Comparison of ENCODE assay signal across 16 cellular contexts in the genomic region with DNA sequence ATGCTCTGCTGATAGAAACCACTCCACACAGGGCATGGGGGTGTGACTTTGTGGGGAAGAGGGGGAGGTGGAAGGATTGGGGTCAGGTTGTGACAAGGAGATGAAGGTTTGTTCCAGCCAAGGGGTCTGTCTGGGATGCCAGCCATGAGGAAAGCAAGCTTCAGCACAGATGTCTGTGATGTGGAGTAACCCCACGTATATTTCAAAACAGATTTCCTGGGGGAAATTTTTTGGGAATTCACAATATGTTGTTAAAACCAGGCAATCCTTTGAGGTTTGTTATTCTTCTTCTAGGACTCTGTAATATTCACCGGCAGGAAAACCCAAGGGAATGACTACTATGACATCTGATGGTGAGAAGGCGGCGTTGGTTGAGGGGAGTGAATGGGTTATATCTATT.
DNase-seq lines count a peak whose midpoint lies in the region; ATAC-seq and TF ChIP-seq lines count a peak whose summit lies in the region.
"Had no signal": no experiment of that assay in that cellular context is flagged by ENCODE, and none has a peak within 500 bp of the region (broad histone marks: within the 10 kb centered on the region; RNA-seq: fewer than 3 reads in every experiment).

No MANE protein-coding gene starts in this region.

- no peak for TF ChIP-seq POLR2A in sigmoid colon (IDR thresholded peaks at IDR 0.05)

- no peaks in the 10 kb centered on the region for H4K20me1 ChIP-seq in fibroblast of lung (ENCODE audit: control insufficient read depth, extremely low read depth, insufficient read depth, low read length)

- peak; percentile 7; the same call in 2 of the 3 replicates for ATAC-seq in SK-N-SH treated with all-trans-retinoic acid at 6 μM for 48 hours
- no peak for ATAC-seq in HG02610 (IDR thresholded peaks at IDR 0.05; ENCODE audit: unreplicated experiment)
- ATAC-seq: HCT116 had no signal

- H2AFZ ChIP-seq in fibroblast of lung (ENCODE audit: low read length): no peak overlapping the region

- TF ChIP-seq CTCF in fibroblast of lung (conservative IDR thresholded peaks at IDR 0.05 in 1 of 2, IDR thresholded peaks at IDR 0.05 in 1 of 2; ENCODE audit: low read depth in 1 of 2, low read length in 2 of 2) (peak in 1 of 2 donors; percentile 20), sigmoid colon (IDR thresholded peaks at IDR 0.05) (no peak)

- intact Hi-C loops in sigmoid colon (cut with DNase I): loop anchor here (5.0 to 10.0 kb wide), 2 partner anchors 70 to 103 kb away; no protein-coding TSS in a partner anchor

- no peaks in the 10 kb centered on the region for H3K27me3 ChIP-seq in fibroblast of lung (ENCODE audit: control insufficient read depth, insufficient read depth, low read length)
- no peaks in the 10 kb centered on the region for H3K27me3 ChIP-seq in sigmoid colon

- H3K4me1 ChIP-seq in fibroblast of lung (ENCODE audit: control insufficient read depth, extremely low read depth, insufficient read depth, low read length): peaks cover 7% of the 10 kb centered on the region
- H3K4me1 ChIP-seq in sigmoid colon: peaks cover 0 to 36% (median 31%) of the 10 kb centered on the region in 4 donors
- H3K4me1 ChIP-seq: prostate gland had no signal

- H3K4me3 ChIP-seq in fibroblast of lung (replicated peaks in 1 of 4; ENCODE audit: control extremely low read depth in 1 of 4, insufficient read depth in 1 of 4, low read depth in 3 of 4, low read length in 4 of 4) (no peak overlapping the region), sigmoid colon (no peak overlapping the region)
- H3K4me3 ChIP-seq: prostate gland had no signal

- H3K9me3 ChIP-seq in fibroblast of lung (ENCODE audit: control insufficient read depth, insufficient read depth, low read depth, low read length): no peaks in the 10 kb centered on the region
- H3K9me3 ChIP-seq in sigmoid colon: no peaks in the 10 kb centered on the region
- H3K9me3 ChIP-seq: prostate gland had no signal

- peaks cover 29% of the 10 kb centered on the region for H3K4me1 Mint-ChIP-seq in activated CD4-positive, alpha-beta memory T cell treated with anti-CD3 and anti-CD28 coated beads, Interleukin-2, amount 10 ng/mL, durations not matched to agents 7 days and 5 days

- no peak for TF ChIP-seq EP300 in sigmoid colon (IDR thresholded peaks at IDR 0.05)

- H3K36me3 Mint-ChIP-seq in activated CD4-positive, alpha-beta memory T cell treated with anti-CD3 and anti-CD28 coated beads, Interleukin-2, amount 10 ng/mL, durations not matched to agents 7 days and 5 days (ENCODE audit: low read depth): peaks cover 13% of the 10 kb centered on the region

- no peaks in the 10 kb centered on the region for H3K9me3 Mint-ChIP-seq in activated CD4-positive, alpha-beta memory T cell treated with anti-CD3 and anti-CD28 coated beads, Interleukin-2, amount 10 ng/mL, durations not matched to agents 7 days and 5 days
- H3K9me3 Mint-ChIP-seq: CD4-positive, alpha-beta T cell had no signal

- DNase-seq in HCEC 1CT (peak; percentile 23), fibroblast of lung (ENCODE audit: low read depth in 2 of 2) (peak; percentile 37 to 39), sigmoid colon (no peak), NCI-H2227 (lab: John Stamatoyannopoulos, UW; ENCODE audit: unreplicated experiment) (no peak), NCI-H2081 (lab: John Stamatoyannopoulos, UW) (no peak)
- DNase-seq in activated CD4-positive, alpha-beta memory T cell treated with anti-CD3 and anti-CD28 coated beads, Interleukin-2, amount 10 ng/mL, durations not matched to agents 7 days and 5 days: no peak
- DNase-seq: activated naive CD4-positive, alpha-beta T cell treated with anti-CD3 and anti-CD28 coated beads, Interleukin-2, amount 50 U/mL, for 16 hours; caudate nucleus; CD4-positive, alpha-beta T cell; KBM-7; NCI-H1105 treated with DMSO at 0.1 percent for 48 hours had no signal

- POLR2A ChIA-PET in activated CD4-positive, alpha-beta memory T cell treated with anti-CD3 and anti-CD28 coated beads, Interleukin-2, amount 10 ng/mL, durations not matched to agents 7 days and 5 days (lab: Charles Lee): interaction anchor here (1.2 to 1.3 kb wide), 2 partner anchors 13 to 259 kb away, joined by 3 to 4 read pairs; partner anchors contain the start of gene JUN

- no peak overlapping the region for H3K27ac ChIP-seq in fibroblast of lung (ENCODE audit: insufficient read depth, low read length)
- H3K27ac ChIP-seq in sigmoid colon: peak overlapping the region in 3 of 4 donors; percentile 15 to 53 (median 23)
- H3K27ac ChIP-seq: VCaP had no signal

- H3K36me3 ChIP-seq in fibroblast of lung (ENCODE audit: control insufficient read depth, insufficient read depth, low read length) (no peaks in the 10 kb centered on the region), sigmoid colon (no peaks in the 10 kb centered on the region)
- H3K36me3 ChIP-seq: prostate gland had no signal

- CTCF ChIA-PET in activated CD4-positive, alpha-beta memory T cell treated with anti-CD3 and anti-CD28 coated beads, Interleukin-2, amount 10 ng/mL, durations not matched to agents 7 days and 5 days (lab: Charles Lee): no interaction called here

- H3K79me2 ChIP-seq in fibroblast of lung (ENCODE audit: control insufficient read depth, insufficient read depth, low read length): no peaks in the 10 kb centered on the region

- H3K4me2 ChIP-seq in fibroblast of lung (ENCODE audit: extremely low read depth, insufficient read depth, low read length): no peak overlapping the region

- 95 to 96% methylated on average over 4 of the region's 4 CpGs for WGBS in sigmoid colon, 2 donors

- H3K4me3 Mint-ChIP-seq in activated CD4-positive, alpha-beta memory T cell treated with anti-CD3 and anti-CD28 coated beads, Interleukin-2, amount 10 ng/mL, durations not matched to agents 7 days and 5 days: no peak overlapping the region
- H3K4me3 Mint-ChIP-seq: CD4-positive, alpha-beta T cell had no signal

- no peak overlapping the region for H3K9ac ChIP-seq in fibroblast of lung (ENCODE audit: insufficient read depth, low read length)

- H3K27me3 Mint-ChIP-seq in activated CD4-positive, alpha-beta memory T cell treated with anti-CD3 and anti-CD28 coated beads, Interleukin-2, amount 10 ng/mL, durations not matched to agents 7 days and 5 days: peaks cover 1% of the 10 kb centered on the region
- H3K27me3 Mint-ChIP-seq: CD4-positive, alpha-beta T cell had no signal

- H3K27ac Mint-ChIP-seq in activated CD4-positive, alpha-beta memory T cell treated with anti-CD3 and anti-CD28 coated beads, Interleukin-2, amount 10 ng/mL, durations not matched to agents 7 days and 5 days: no peak overlapping the region
- H3K27ac Mint-ChIP-seq: CD4-positive, alpha-beta T cell had no signal

TF ChIP-seq in SK-N-SH treated with all-trans-retinoic acid at 6 μM for 48 hours, 23 proteins besides CTCF, POLR2A, EP300 and RAD21:
- TF ChIP-seq ARNTL (CRISPR knock-in tag; IDR thresholded peaks at IDR 0.05; ENCODE audit: borderline replicate concordance, low read depth) (no peak), ZFP30 (CRISPR knock-in tag; IDR thresholded peaks at IDR 0.05) (no peak), POU6F1 (CRISPR knock-in tag; IDR thresholded peaks at IDR 0.05; ENCODE audit: borderline replicate concordance, low read depth) (no peak), ESRRG (CRISPR knock-in tag; IDR thresholded peaks at IDR 0.05) (no peak)
- TF ChIP-seq, protein P1, sequence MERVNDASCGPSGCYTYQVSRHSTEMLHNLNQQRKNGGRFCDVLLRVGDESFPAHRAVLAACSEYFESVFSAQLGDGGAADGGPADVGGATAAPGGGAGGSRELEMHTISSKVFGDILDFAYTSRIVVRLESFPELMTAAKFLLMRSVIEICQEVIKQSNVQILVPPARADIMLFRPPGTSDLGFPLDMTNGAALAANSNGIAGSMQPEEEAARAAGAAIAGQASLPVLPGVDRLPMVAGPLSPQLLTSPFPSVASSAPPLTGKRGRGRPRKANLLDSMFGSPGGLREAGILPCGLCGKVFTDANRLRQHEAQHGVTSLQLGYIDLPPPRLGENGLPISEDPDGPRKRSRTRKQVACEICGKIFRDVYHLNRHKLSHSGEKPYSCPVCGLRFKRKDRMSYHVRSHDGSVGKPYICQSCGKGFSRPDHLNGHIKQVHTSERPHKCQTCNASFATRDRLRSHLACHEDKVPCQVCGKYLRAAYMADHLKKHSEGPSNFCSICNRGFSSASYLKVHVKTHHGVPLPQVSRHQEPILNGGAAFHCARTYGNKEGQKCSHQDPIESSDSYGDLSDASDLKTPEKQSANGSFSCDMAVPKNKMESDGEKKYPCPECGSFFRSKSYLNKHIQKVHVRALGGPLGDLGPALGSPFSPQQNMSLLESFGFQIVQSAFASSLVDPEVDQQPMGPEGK (CRISPR knock-in tag; IDR thresholded peaks at IDR 0.05; ENCODE audit: borderline replicate concordance): no peak
- TF ChIP-seq, protein P2, sequence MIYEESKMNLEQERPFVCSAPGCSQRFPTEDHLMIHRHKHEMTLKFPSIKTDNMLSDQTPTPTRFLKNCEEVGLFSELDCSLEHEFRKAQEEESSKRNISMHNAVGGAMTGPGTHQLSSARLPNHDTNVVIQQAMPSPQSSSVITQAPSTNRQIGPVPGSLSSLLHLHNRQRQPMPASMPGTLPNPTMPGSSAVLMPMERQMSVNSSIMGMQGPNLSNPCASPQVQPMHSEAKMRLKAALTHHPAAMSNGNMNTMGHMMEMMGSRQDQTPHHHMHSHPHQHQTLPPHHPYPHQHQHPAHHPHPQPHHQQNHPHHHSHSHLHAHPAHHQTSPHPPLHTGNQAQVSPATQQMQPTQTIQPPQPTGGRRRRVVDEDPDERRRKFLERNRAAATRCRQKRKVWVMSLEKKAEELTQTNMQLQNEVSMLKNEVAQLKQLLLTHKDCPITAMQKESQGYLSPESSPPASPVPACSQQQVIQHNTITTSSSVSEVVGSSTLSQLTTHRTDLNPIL (CRISPR knock-in tag; IDR thresholded peaks at IDR 0.05; ENCODE audit: low read depth): no peak

Comparison
In these comparisons a context has a peak if more than half of its experiments do, and no peak if none do; other contexts are left out.
1. DNase-seq: peak in HCEC 1CT (single experiment) and fibroblast of lung (2 of 2); none in sigmoid colon (single experiment), NCI-H2227 (single experiment), NCI-H2081 (0 of 2) and activated CD4-positive, alpha-beta memory T cell treated with anti-CD3 and anti-CD28 coated beads, Interleukin-2, amount 10 ng/mL, durations not matched to agents 7 days and 5 days (single experiment).